1 cellular context compared by ENCODE assay signal in the genomic region with DNA sequence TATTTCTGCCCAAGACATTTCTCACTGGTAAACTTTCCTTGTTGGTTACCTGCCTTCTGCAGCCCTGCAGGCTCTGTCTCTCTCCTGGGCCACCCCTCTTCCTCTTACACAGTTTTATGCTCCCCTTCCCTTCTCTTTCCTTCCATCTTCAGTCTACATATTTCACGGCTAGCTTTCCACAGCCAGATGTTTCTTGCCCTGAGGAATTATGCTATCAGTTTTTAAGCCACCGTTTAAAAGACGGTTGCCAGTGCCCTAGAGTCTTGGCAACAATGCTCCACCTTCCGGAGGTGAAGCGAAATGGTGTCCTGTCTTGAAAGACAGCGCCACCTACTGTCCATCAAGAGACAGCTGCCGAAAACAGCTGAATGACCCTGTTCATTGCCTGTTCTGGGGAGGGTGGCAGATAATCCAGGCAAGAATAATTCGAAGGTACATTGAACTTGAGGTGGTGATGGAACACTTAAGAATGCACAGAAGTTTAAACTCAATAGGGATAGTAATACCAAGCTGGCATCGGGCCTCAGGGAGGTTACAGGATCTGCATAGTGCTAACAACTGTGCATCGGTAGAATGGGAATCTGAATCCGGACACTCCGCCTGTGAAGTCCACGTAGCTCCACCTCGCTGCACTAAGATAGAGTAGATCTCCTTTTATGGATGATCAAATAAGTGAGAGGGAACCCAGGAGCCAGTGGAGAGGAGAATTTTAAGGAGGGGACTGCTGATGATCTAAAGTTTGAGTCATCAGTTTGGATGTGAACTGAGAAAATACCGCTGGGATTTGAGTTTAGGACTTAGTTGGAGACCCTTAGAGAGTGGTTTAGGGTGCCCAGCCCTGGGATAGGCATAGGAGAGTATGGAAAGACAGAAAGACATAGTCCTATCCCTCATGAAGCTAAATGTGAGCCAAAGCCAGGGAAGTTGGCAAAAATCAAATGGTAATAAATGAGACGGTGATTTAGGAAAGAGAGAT.
A peak's percentile ranks its signal among the peaks of the same experiment; 100 is the strongest.
TF ChIP-seq lines count a peak whose summit lies in the region.

No MANE protein-coding gene starts in this region.

TF ChIP-seq in HepG2, 621 proteins besides CTCF, POLR2A, EP300 and RAD21 (continued from another document and continues in another):
- TF ChIP-seq, protein P1, sequence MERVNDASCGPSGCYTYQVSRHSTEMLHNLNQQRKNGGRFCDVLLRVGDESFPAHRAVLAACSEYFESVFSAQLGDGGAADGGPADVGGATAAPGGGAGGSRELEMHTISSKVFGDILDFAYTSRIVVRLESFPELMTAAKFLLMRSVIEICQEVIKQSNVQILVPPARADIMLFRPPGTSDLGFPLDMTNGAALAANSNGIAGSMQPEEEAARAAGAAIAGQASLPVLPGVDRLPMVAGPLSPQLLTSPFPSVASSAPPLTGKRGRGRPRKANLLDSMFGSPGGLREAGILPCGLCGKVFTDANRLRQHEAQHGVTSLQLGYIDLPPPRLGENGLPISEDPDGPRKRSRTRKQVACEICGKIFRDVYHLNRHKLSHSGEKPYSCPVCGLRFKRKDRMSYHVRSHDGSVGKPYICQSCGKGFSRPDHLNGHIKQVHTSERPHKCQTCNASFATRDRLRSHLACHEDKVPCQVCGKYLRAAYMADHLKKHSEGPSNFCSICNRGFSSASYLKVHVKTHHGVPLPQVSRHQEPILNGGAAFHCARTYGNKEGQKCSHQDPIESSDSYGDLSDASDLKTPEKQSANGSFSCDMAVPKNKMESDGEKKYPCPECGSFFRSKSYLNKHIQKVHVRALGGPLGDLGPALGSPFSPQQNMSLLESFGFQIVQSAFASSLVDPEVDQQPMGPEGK (CRISPR knock-in tag; IDR thresholded peaks at IDR 0.05), result no peak
- TF ChIP-seq MTF1 (CRISPR knock-in tag; IDR thresholded peaks at IDR 0.05) (no peak), ZFP82 (CRISPR knock-in tag; IDR thresholded peaks at IDR 0.05; ENCODE audit: borderline replicate concordance) (no peak), ZNF589 (CRISPR knock-in tag; conservative IDR thresholded peaks at IDR 0.05) (no peak), BCL6 (CRISPR knock-in tag; IDR thresholded peaks at IDR 0.05) (peak; percentile 62), THYN1 (CRISPR knock-in tag; IDR thresholded peaks at IDR 0.05; ENCODE audit: borderline replicate concordance, low read depth) (no peak), RFX5 (IDR thresholded peaks at IDR 0.05; ENCODE audit: low read depth, low read length) (peak; percentile 26; the same call in 1 of the 2 replicates), ZNF207 (IDR thresholded peaks at IDR 0.05; ENCODE audit: borderline replicate concordance) (no peak), RELA (CRISPR knock-in tag; IDR thresholded peaks at IDR 0.05) (peak; percentile 89; the same call in 1 of the 2 replicates), YEATS2 (CRISPR knock-in tag; IDR thresholded peaks at IDR 0.05; ENCODE audit: borderline replicate concordance) (peak; percentile 68; the same call in 1 of the 2 replicates), CC2D1A (CRISPR knock-in tag; IDR thresholded peaks at IDR 0.05) (no peak), IRX3 (CRISPR knock-in tag; IDR thresholded peaks at IDR 0.05; ENCODE audit: borderline replicate concordance, low read depth) (no peak), SRSF4 (IDR thresholded peaks at IDR 0.05; ENCODE audit: low read depth, low read length, poor library complexity, severe bottlenecking) (no peak), ZNF530 (CRISPR knock-in tag; IDR thresholded peaks at IDR 0.05; ENCODE audit: low read depth) (no peak), ZNF563 (CRISPR knock-in tag; IDR thresholded peaks at IDR 0.05) (no peak), RCOR2 (CRISPR knock-in tag; IDR thresholded peaks at IDR 0.05) (0 out of 2 replicates have a peak, but pooled peaks have one; percentile 29), ZNF20 (CRISPR knock-in tag; IDR thresholded peaks at IDR 0.05) (no peak), MYC (CRISPR knock-in tag; IDR thresholded peaks at IDR 0.05; ENCODE audit: borderline replicate concordance) (no peak), ZNF468 (CRISPR knock-in tag; IDR thresholded peaks at IDR 0.05) (no peak), PITX1 (CRISPR knock-in tag; IDR thresholded peaks at IDR 0.05) (peak; percentile 32; the same call in 1 of the 2 replicates), SOX13 (IDR thresholded peaks at IDR 0.05) (no peak), SOX13 (CRISPR knock-in tag; conservative IDR thresholded peaks at IDR 0.05 in 1 of 2, IDR thresholded peaks at IDR 0.05 in 1 of 2) (peak in 1 of 2 experiments; percentile 49; a peak in 2 of 4 replicates), ZNF577 (CRISPR knock-in tag; IDR thresholded peaks at IDR 0.05; ENCODE audit: borderline replicate concordance, low read depth) (no peak), REL (CRISPR knock-in tag; conservative IDR thresholded peaks at IDR 0.05) (no peak), MYNN (CRISPR knock-in tag; IDR thresholded peaks at IDR 0.05; ENCODE audit: low read depth) (no peak), SETDB1 (CRISPR knock-in tag; IDR thresholded peaks at IDR 0.05; ENCODE audit: borderline replicate concordance) (no peak), ZZZ3 (CRISPR knock-in tag; IDR thresholded peaks at IDR 0.05; ENCODE audit: borderline replicate concordance) (no peak), GATAD1 (CRISPR knock-in tag; IDR thresholded peaks at IDR 0.05) (peak; percentile 63), NFRKB (IDR thresholded peaks at IDR 0.05) (no peak), ZBTB7B (CRISPR knock-in tag; IDR thresholded peaks at IDR 0.05) (no peak), ZNF790 (CRISPR knock-in tag; IDR thresholded peaks at IDR 0.05; ENCODE audit: borderline replicate concordance) (no peak), MBD4 (IDR thresholded peaks at IDR 0.05; ENCODE audit: borderline replicate concordance, low read length) (no peak), ZBTB20 (CRISPR knock-in tag; IDR thresholded peaks at IDR 0.05; ENCODE audit: borderline replicate concordance, low read depth) (no peak), ZFP62 (CRISPR knock-in tag; IDR thresholded peaks at IDR 0.05) (no peak), REXO4 (CRISPR knock-in tag; IDR thresholded peaks at IDR 0.05; ENCODE audit: borderline replicate concordance) (no peak), MED13 (CRISPR knock-in tag; IDR thresholded peaks at IDR 0.05) (no peak), DNMT1 (CRISPR knock-in tag; IDR thresholded peaks at IDR 0.05) (no peak)
- TF ChIP-seq, protein P2, sequence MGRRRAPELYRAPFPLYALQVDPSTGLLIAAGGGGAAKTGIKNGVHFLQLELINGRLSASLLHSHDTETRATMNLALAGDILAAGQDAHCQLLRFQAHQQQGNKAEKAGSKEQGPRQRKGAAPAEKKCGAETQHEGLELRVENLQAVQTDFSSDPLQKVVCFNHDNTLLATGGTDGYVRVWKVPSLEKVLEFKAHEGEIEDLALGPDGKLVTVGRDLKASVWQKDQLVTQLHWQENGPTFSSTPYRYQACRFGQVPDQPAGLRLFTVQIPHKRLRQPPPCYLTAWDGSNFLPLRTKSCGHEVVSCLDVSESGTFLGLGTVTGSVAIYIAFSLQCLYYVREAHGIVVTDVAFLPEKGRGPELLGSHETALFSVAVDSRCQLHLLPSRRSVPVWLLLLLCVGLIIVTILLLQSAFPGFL (CRISPR knock-in tag; IDR thresholded peaks at IDR 0.05), result no peak
- TF ChIP-seq, protein P3, sequence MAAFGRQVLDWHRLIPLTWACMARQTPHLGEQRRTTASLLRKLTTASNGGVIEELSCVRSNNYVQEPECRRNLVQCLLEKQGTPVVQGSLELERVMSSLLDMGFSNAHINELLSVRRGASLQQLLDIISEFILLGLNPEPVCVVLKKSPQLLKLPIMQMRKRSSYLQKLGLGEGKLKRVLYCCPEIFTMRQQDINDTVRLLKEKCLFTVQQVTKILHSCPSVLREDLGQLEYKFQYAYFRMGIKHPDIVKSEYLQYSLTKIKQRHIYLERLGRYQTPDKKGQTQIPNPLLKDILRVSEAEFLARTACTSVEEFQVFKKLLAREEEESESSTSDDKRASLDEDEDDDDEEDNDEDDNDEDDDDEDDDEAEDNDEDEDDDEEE (CRISPR knock-in tag; IDR thresholded peaks at IDR 0.05), result peak; percentile 30; the same call in 1 of the 2 replicates
- TF ChIP-seq, protein P4, sequence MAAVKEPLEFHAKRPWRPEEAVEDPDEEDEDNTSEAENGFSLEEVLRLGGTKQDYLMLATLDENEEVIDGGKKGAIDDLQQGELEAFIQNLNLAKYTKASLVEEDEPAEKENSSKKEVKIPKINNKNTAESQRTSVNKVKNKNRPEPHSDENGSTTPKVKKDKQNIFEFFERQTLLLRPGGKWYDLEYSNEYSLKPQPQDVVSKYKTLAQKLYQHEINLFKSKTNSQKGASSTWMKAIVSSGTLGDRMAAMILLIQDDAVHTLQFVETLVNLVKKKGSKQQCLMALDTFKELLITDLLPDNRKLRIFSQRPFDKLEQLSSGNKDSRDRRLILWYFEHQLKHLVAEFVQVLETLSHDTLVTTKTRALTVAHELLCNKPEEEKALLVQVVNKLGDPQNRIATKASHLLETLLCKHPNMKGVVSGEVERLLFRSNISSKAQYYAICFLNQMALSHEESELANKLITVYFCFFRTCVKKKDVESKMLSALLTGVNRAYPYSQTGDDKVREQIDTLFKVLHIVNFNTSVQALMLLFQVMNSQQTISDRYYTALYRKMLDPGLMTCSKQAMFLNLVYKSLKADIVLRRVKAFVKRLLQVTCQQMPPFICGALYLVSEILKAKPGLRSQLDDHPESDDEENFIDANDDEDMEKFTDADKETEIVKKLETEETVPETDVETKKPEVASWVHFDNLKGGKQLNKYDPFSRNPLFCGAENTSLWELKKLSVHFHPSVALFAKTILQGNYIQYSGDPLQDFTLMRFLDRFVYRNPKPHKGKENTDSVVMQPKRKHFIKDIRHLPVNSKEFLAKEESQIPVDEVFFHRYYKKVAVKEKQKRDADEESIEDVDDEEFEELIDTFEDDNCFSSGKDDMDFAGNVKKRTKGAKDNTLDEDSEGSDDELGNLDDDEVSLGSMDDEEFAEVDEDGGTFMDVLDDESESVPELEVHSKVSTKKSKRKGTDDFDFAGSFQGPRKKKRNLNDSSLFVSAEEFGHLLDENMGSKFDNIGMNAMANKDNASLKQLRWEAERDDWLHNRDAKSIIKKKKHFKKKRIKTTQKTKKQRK (IDR thresholded peaks at IDR 0.05; ENCODE audit: low read length), result no peak
- TF ChIP-seq, protein P5, sequence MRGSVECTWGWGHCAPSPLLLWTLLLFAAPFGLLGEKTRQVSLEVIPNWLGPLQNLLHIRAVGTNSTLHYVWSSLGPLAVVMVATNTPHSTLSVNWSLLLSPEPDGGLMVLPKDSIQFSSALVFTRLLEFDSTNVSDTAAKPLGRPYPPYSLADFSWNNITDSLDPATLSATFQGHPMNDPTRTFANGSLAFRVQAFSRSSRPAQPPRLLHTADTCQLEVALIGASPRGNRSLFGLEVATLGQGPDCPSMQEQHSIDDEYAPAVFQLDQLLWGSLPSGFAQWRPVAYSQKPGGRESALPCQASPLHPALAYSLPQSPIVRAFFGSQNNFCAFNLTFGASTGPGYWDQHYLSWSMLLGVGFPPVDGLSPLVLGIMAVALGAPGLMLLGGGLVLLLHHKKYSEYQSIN (CRISPR knock-in tag; IDR thresholded peaks at IDR 0.05; ENCODE audit: borderline replicate concordance), result no peak
- TF ChIP-seq, protein P6, sequence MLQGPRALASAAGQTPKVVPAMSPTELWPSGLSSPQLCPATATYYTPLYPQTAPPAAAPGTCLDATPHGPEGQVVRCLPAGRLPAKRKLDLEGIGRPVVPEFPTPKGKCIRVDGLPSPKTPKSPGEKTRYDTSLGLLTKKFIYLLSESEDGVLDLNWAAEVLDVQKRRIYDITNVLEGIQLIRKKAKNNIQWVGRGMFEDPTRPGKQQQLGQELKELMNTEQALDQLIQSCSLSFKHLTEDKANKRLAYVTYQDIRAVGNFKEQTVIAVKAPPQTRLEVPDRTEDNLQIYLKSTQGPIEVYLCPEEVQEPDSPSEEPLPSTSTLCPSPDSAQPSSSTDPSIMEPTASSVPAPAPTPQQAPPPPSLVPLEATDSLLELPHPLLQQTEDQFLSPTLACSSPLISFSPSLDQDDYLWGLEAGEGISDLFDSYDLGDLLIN (CRISPR knock-in tag; IDR thresholded peaks at IDR 0.05; ENCODE audit: borderline replicate concordance), result no peak
- TF ChIP-seq, protein P7, sequence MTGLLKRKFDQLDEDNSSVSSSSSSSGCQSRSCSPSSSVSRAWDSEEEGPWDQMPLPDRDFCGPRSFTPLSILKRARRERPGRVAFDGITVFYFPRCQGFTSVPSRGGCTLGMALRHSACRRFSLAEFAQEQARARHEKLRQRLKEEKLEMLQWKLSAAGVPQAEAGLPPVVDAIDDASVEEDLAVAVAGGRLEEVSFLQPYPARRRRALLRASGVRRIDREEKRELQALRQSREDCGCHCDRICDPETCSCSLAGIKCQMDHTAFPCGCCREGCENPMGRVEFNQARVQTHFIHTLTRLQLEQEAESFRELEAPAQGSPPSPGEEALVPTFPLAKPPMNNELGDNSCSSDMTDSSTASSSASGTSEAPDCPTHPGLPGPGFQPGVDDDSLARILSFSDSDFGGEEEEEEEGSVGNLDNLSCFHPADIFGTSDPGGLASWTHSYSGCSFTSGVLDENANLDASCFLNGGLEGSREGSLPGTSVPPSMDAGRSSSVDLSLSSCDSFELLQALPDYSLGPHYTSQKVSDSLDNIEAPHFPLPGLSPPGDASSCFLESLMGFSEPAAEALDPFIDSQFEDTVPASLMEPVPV (CRISPR knock-in tag; IDR thresholded peaks at IDR 0.05), result no peak
